8 cellular contexts compared by ENCODE assay signal in the genomic region with DNA sequence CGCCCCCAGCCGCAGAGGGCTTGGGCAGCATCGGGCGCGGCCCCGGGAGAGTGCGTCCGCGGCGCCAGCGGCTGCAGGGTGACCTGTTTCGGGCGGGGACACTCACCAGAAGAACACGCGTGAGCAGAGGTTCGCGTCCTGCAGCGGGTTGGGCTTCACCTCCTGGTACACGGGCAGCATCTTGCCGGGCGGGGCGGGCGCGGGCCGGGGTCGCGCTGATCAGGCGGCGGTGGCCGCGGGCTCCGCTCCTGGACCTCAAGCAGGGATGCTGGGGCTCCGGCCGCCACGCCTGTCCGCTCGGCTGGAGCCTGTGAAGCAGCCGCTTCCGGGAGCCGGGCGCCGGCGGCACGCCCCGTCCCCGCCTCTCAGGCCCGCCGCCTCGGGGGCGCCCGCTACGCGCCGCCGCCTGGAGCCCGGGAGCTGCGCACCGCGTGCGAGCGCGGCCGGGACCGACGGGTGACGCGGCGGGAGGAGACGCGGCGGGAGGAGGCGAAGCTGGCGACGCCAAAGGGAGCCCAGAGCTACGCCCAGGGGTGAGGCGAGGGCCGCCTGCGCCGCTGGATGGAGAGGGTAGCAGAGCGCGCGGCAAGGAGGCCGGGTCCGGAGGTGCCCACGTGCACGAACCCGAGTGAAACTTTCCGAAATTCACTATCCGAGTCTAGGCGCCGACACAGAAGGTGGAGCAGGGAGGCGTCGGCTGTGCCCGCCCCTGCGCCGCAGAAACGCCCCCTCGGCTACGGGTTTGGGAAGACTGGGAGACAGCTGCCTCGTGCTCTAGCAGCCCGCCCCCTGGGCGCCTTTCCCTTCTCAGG. TPM values are rescaled to one million over a fixed set of nuclear protein-coding genes. Genes with fewer than 3 reads are reported as not detected.
DNase-seq lines count a peak whose midpoint lies in the region; ATAC-seq, FAIRE-seq and TF ChIP-seq lines count a peak whose summit lies in the region.

A gene with protein sequence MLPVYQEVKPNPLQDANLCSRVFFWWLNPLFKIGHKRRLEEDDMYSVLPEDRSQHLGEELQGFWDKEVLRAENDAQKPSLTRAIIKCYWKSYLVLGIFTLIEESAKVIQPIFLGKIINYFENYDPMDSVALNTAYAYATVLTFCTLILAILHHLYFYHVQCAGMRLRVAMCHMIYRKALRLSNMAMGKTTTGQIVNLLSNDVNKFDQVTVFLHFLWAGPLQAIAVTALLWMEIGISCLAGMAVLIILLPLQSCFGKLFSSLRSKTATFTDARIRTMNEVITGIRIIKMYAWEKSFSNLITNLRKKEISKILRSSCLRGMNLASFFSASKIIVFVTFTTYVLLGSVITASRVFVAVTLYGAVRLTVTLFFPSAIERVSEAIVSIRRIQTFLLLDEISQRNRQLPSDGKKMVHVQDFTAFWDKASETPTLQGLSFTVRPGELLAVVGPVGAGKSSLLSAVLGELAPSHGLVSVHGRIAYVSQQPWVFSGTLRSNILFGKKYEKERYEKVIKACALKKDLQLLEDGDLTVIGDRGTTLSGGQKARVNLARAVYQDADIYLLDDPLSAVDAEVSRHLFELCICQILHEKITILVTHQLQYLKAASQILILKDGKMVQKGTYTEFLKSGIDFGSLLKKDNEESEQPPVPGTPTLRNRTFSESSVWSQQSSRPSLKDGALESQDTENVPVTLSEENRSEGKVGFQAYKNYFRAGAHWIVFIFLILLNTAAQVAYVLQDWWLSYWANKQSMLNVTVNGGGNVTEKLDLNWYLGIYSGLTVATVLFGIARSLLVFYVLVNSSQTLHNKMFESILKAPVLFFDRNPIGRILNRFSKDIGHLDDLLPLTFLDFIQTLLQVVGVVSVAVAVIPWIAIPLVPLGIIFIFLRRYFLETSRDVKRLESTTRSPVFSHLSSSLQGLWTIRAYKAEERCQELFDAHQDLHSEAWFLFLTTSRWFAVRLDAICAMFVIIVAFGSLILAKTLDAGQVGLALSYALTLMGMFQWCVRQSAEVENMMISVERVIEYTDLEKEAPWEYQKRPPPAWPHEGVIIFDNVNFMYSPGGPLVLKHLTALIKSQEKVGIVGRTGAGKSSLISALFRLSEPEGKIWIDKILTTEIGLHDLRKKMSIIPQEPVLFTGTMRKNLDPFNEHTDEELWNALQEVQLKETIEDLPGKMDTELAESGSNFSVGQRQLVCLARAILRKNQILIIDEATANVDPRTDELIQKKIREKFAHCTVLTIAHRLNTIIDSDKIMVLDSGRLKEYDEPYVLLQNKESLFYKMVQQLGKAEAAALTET (N-terminal part only) (minus strand): TSS at position 317 of the 812 bp plus-strand sequence. CDS start 137 bp downstream, at position 180.

- H3K4me3 ChIP-seq in pancreas (peak within 1 kb of the TSS; percentile 66 to 94 (median 72)), upper lobe of right lung (peak within 1 kb of the TSS; percentile 84)

- H3K27ac ChIP-seq in pancreas (peak within 1 kb of the TSS in 2 of 4 donors; percentile 33 to 50), upper lobe of right lung (peak within 1 kb of the TSS; percentile 84)

- ATAC-seq in GM21786 (IDR thresholded peaks at IDR 0.05; ENCODE audit: unreplicated experiment) (peak; percentile 82), Right ventricle myocardium inferior (peak; percentile 87), pancreas (peak; percentile 80 to 88 (median 85)), upper lobe of right lung (peak; percentile 89)

- in situ Hi-C loops in G401 (cut with HindIII; ENCODE audit: low sequenced_read_pairs) = no loop called here
- in situ Hi-C loops in SK-MEL-5 (cut with HindIII; ENCODE audit: low pct_unique_long_range_greater_than_20kb, low sequenced_read_pairs) = no loop called here

- peak; percentile 6 for DNase-seq in G401 (ENCODE audit: low spot score)
- peak; percentile 7 for DNase-seq in KG1 (lab: John Stamatoyannopoulos, UW)
- peak; percentile 89 for DNase-seq in SK-MEL-5 (ENCODE audit: low read depth, low spot score)
- DNase-seq in activated naive CD4-positive, alpha-beta T cell treated with anti-CD3 and anti-CD28 coated beads, Interleukin-2, amount 50 U/mL, for 16 hours = peak; percentile 70
- DNase-seq in Right ventricle myocardium inferior (ENCODE audit: missing footprints) = peak; percentile 83
- DNase-seq in pancreas = peak; percentile 57 to 88 (median 72)
- DNase-seq in upper lobe of right lung = peak; percentile 90

- FAIRE-seq in pancreas (lab: Jason Lieb, UNC) = no peak

- 0% methylated on average over 80 to 102 of the region's 102 CpGs for WGBS in pancreas, 2 donors

- H3K36me3 ChIP-seq in pancreas (no peaks in the 10 kb centered on the region), upper lobe of right lung (no peaks in the 10 kb centered on the region)

- intact Hi-C loops in Right ventricle myocardium inferior (cut with DNase I) (loop anchor here (2.0 to 5.0 kb wide), 2 partner anchors 79 to 109 kb away; no protein-coding TSS in a partner anchor), pancreas (cut with DNase I) (no loop called here), upper lobe of right lung (cut with DNase I) (no loop called here)

- H3K4me1 ChIP-seq in pancreas = peaks cover 9 to 14% (median 11%) of the 10 kb centered on the region in 3 donors
- H3K4me1 ChIP-seq in upper lobe of right lung = peaks cover 16% of the 10 kb centered on the region

- H3K27me3 ChIP-seq in pancreas = no peaks in the 10 kb centered on the region
- no peaks in the 10 kb centered on the region for H3K27me3 ChIP-seq in upper lobe of right lung

- TF ChIP-seq CTCF in pancreas (IDR thresholded peaks at IDR 0.05) (no peak), upper lobe of right lung (IDR thresholded peaks at IDR 0.05) (no peak)

- no peaks in the 10 kb centered on the region for H3K9me3 ChIP-seq in pancreas
- no peaks in the 10 kb centered on the region for H3K9me3 ChIP-seq in upper lobe of right lung

RNA-seq across cellular contexts. Expression of the gene that starts here (rescaled TPM):
- 4.1 and 12.9 TPM in 2 replicates for total RNA-seq in G401 (2014; rRNA removed; shearing (Covaris generic))
- total RNA-seq in SK-MEL-5 (2014; rRNA removed; shearing (Covaris generic)) = 95.1 and 97.1 TPM in 2 replicates
- 52.0 and 73.6 TPM in 2 replicates for polyA plus RNA-seq in SK-MEL-5 (2015; cell fraction: cytosol; rRNA removed)
- polyA plus RNA-seq in SK-MEL-5 (2015; cell fraction: nucleus; rRNA removed) = 46.8 and 58.6 TPM in 2 replicates
- total RNA-seq in Right ventricle myocardium inferior (4.0 TPM), pancreas (1 to 10 TPM; 3.4 to 8.7 (median 4.7) TPM), upper lobe of right lung (28.1 TPM)
- 1 to 10 TPM in 1 of 2 donors, under 1 TPM in 1; 0.80 to 1.6 TPM for polyA plus RNA-seq in pancreas

Comparison
In these comparisons a context has a peak if more than half of its experiments do, and no peak if none do; other contexts are left out.
1. DNase-seq: peak in every context shown above with its lines; median percentile 90 in upper lobe of right lung; 89 in SK-MEL-5; 83 in Right ventricle myocardium inferior; 72 in pancreas; 70 in activated naive CD4-positive, alpha-beta T cell treated with anti-CD3 and anti-CD28 coated beads, Interleukin-2, amount 50 U/mL, for 16 hours; 7 in KG1; 6 in G401.